22 cellular contexts compared by ENCODE assay signal in genomic region chr1:90027281-90027680, GRCh38.
"Had no signal": no experiment of that assay in that cellular context is flagged by ENCODE, and none has a peak within 500 bp of the region (broad histone marks: within the 10 kb centered on the region; RNA-seq: fewer than 3 reads in every experiment).

No MANE protein-coding gene starts in this region.

- DNase-seq: effector CD8-positive, alpha-beta T cell; endodermal cell; foreskin fibroblast; gastrocnemius medialis; head of caudate nucleus; natural killer cell; pancreas; right lobe of liver; small intestine; stimulated activated CD4-positive, alpha-beta T cell treated with anti-CD3 and anti-CD28 coated beads, Interleukin-15, amount 100 ng/mL, for 24 hours; stimulated activated CD4-positive, alpha-beta T cell treated with anti-CD3 and anti-CD28 coated beads, Interleukin-2, amount 100 ng/mL, for 48 hours; stimulated activated naive CD4-positive, alpha-beta T cell; upper lobe of left lung had no signal

- H3K4me1 Mint-ChIP-seq: natural killer cell had no signal

- H3K27ac Mint-ChIP-seq: endodermal cell, memory B cell, natural killer cell had no signal

- H3K9me3 ChIP-seq: gastrocnemius medialis, pancreas, right lobe of liver, thoracic aorta had no signal

- ATAC-seq: esophagus mucosa, gastrocnemius medialis, left lobe of liver, natural killer cell, pancreas, right lobe of liver had no signal

- H3K27me3 Mint-ChIP-seq: memory B cell had no signal

- H3K4me3 Mint-ChIP-seq: endodermal cell, memory B cell, natural killer cell had no signal

- H3K27ac ChIP-seq: epithelial cell of prostate, gastrocnemius medialis, pancreas, right lobe of liver, thoracic aorta, tibial nerve, upper lobe of left lung had no signal

- H3K4me3 ChIP-seq: gastrocnemius medialis, lung, pancreas, right lobe of liver, thoracic aorta, tibial nerve, upper lobe of left lung had no signal

- FAIRE-seq: keratinocyte, urothelium cell line had no signal

- H3K27me3 ChIP-seq: gastrocnemius medialis, pancreas, right lobe of liver, tibial nerve, upper lobe of left lung had no signal

- H3K4me1 ChIP-seq: gastrocnemius medialis, pancreas, right lobe of liver, tibial nerve, upper lobe of left lung had no signal
